In the genomic region with DNA sequence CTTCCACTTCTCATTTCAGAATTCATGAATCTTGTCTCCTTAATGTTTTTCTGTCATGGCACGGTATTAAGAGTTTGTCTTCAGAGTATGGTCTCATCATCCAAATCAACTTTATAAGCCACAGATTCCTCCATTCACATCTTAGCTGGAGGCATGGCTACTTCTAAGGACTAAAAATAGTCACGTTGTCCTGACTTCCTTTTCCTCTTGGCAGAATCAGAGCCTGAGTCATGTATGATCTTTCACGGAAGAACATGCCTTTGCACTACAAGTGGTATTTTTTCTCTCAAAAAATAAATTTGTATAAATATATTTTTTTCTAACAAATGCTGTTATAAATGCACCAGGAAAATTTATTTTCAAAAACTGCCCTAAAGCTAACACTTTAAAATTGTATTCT, we compare ENCODE assay signal across 13 cellular contexts.
A peak's percentile ranks its signal among the peaks of the same experiment; 100 is the strongest.
DNase-seq lines count a peak whose midpoint lies in the region; ATAC-seq and TF ChIP-seq lines count a peak whose summit lies in the region.
"Had no signal": no experiment of that assay in that cellular context is flagged by ENCODE, and none has a peak within 500 bp of the region (broad histone marks: within the 10 kb centered on the region; RNA-seq: fewer than 3 reads in every experiment).

No MANE protein-coding gene starts in this region.

- H3K4me2 ChIP-seq in osteoblast (ENCODE audit: insufficient read depth, low read length), result no peak overlapping the region

- H3K27ac ChIP-seq in osteoblast (ENCODE audit: low read depth, low read length), result peak overlapping the region; percentile 58
- H3K27ac ChIP-seq: esophagus squamous epithelium, right lobe of liver had no signal

- H3K9me3 ChIP-seq in osteoblast (ENCODE audit: low read depth, low read length) (no peaks in the 10 kb centered on the region), mucosa of descending colon (no peaks in the 10 kb centered on the region)
- H3K9me3 ChIP-seq: esophagus squamous epithelium, right lobe of liver had no signal

- ATAC-seq in mucosa of descending colon (no peak), GM21619 (IDR thresholded peaks at IDR 0.05; ENCODE audit: unreplicated experiment) (no peak), GM18520 (IDR thresholded peaks at IDR 0.05; ENCODE audit: unreplicated experiment) (no peak)
- ATAC-seq: activated CD8-positive, alpha-beta T cell treated with anti-CD3 and anti-CD28 coated beads, Interleukin-2, amount 10 ng/mL, durations not matched to agents 7 days and 5 days; HepG2; right lobe of liver had no signal

- intact Hi-C loops in posterior vena cava (cut with DNase I) (loop anchor here (10.0 kb wide), 4 partner anchors 58 to 682 kb away; partner anchors contain the start of gene HMGB1 (in 1 of the 2)), mucosa of descending colon (cut with DNase I, micrococcal nuclease) (loop anchor here in 1 of 2 donors (10.0 kb wide), 1 partner anchor 332 kb away; no protein-coding TSS in a partner anchor)

- H3K4me1 ChIP-seq in osteoblast (ENCODE audit: insufficient read depth, low read length), result peaks cover 22% of the 10 kb centered on the region
- H3K4me1 ChIP-seq in mucosa of descending colon (ENCODE audit: low read depth), result peaks cover 7% of the 10 kb centered on the region

- H2AFZ ChIP-seq in osteoblast (ENCODE audit: low read length), result no peak overlapping the region

- H4K20me1 ChIP-seq in osteoblast (ENCODE audit: insufficient read depth, low read length), result no peaks in the 10 kb centered on the region

- peak; percentile 72 for DNase-seq in EL
- DNase-seq in NOMO-1 treated with DMSO at 0.1 percent for 48 hours (lab: John Stamatoyannopoulos, UW; ENCODE audit: unreplicated experiment), result peak; percentile 71
- DNase-seq in dedifferentiated amniotic fluid mesenchymal stem cell (ENCODE audit: extremely low spot score), result peak; percentile 74
- peak; percentile 88 for DNase-seq in osteoblast (ENCODE audit: insufficient read length, low spot score, missing footprints)
- no peak for DNase-seq in posterior vena cava (ENCODE audit: low spot score)
- no peak for DNase-seq in mucosa of descending colon
- DNase-seq: activated CD8-positive, alpha-beta T cell treated with anti-CD3 and anti-CD28 coated beads, Interleukin-2, amount 10 ng/mL, durations not matched to agents 7 days and 5 days; esophagus squamous epithelium had no signal

- H3K4me3 ChIP-seq in osteoblast (ENCODE audit: insufficient read depth, low read length) (no peak overlapping the region), mucosa of descending colon (no peak overlapping the region)
- H3K4me3 ChIP-seq: esophagus squamous epithelium, lung, right lobe of liver had no signal

- no peaks in the 10 kb centered on the region for H3K36me3 ChIP-seq in osteoblast (ENCODE audit: insufficient read depth, low read length)
- no peaks in the 10 kb centered on the region for H3K36me3 ChIP-seq in mucosa of descending colon (ENCODE audit: low read depth)
- H3K36me3 ChIP-seq: esophagus squamous epithelium, right lobe of liver had no signal

- H3K79me2 ChIP-seq in osteoblast (ENCODE audit: insufficient read depth, low read length), result no peaks in the 10 kb centered on the region

- H3K27me3 ChIP-seq in osteoblast (ENCODE audit: insufficient read depth, low read length), result no peaks in the 10 kb centered on the region
- H3K27me3 ChIP-seq: esophagus squamous epithelium, right lobe of liver had no signal

- TF ChIP-seq CTCF in osteoblast (IDR thresholded peaks at IDR 0.05; ENCODE audit: extremely low read depth, low read depth, low read length), result no peak
- no peak for TF ChIP-seq CTCF in mucosa of descending colon (IDR thresholded peaks at IDR 0.05)

Comparison
In these comparisons a context has a peak if more than half of its experiments do, and no peak if none do; other contexts are left out.
1. DNase-seq: peak in EL (single experiment), NOMO-1 treated with DMSO at 0.1 percent for 48 hours (single experiment), dedifferentiated amniotic fluid mesenchymal stem cell (single experiment) and osteoblast (single experiment); none in posterior vena cava (single experiment) and mucosa of descending colon (0 of 3).